ENCODE assay signal across 11 cellular contexts in the genomic region with DNA sequence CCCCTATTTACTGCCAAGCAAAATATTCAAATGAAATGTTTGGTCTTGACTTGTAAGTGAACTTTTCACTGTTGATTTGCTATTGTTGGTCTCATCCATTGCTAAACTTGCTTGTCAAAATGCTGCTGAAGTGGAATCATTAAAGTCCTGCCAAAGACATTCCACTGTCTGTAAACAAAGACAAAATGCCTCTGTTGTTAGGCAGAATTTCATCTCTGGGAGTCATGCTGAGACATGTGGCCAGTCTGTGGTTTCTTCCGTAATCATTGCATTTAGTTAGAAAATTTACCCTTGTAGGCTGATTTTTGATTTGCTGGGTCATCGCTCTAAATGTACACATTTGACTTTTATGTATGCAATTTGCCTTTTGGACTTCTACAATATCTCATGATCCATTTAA.
DNase-seq lines count a peak whose midpoint lies in the region; ATAC-seq lines count a peak whose summit lies in the region.
"Had no signal": no experiment of that assay in that cellular context is flagged by ENCODE, and none has a peak within 500 bp of the region (broad histone marks: within the 10 kb centered on the region; RNA-seq: fewer than 3 reads in every experiment).

No MANE protein-coding gene starts in this region.

- no peak overlapping the region for H3K27ac Mint-ChIP-seq in activated CD4-positive, alpha-beta T cell treated with anti-CD3 and anti-CD28 coated beads, Interleukin-2, amount 10 ng/mL, durations not matched to agents 24 days and 14 days

- H3K9me3 Mint-ChIP-seq in activated CD4-positive, alpha-beta T cell treated with anti-CD3 and anti-CD28 coated beads, Interleukin-2, amount 10 ng/mL, durations not matched to agents 24 days and 14 days, result no peaks in the 10 kb centered on the region

- ATAC-seq in HG03095 (IDR thresholded peaks at IDR 0.05; ENCODE audit: unreplicated experiment), result no peak

- DNase-seq in GM03348 (ENCODE audit: low spot score) (peak; percentile 79), RPMI7951 (ENCODE audit: low read depth) (peak; percentile 88), fibroblast of peridontal ligament (ENCODE audit: extremely low read depth) (peak; percentile 99), pons (ENCODE audit: low spot score) (peak; percentile 43), hypothalamus (lab: John Stamatoyannopoulos, UW) (no peak), NCI-H2171 treated with DMSO at 0.1 percent for 48 hours (lab: John Stamatoyannopoulos, UW) (no peak)
- no peak for DNase-seq in activated CD4-positive, alpha-beta T cell treated with anti-CD3 and anti-CD28 coated beads, Interleukin-2, amount 10 ng/mL, durations not matched to agents 24 days and 14 days
- DNase-seq: GF-D8, NCI-H1105, SHP77 treated with DMSO at 0.1 percent for 48 hours had no signal

- intact Hi-C loops in activated CD4-positive, alpha-beta T cell treated with anti-CD3 and anti-CD28 coated beads, Interleukin-2, amount 10 ng/mL, durations not matched to agents 24 days and 14 days (cut with micrococcal nuclease), result no loop called here

- H3K4me3 Mint-ChIP-seq in activated CD4-positive, alpha-beta T cell treated with anti-CD3 and anti-CD28 coated beads, Interleukin-2, amount 10 ng/mL, durations not matched to agents 24 days and 14 days, result no peak overlapping the region

- no peaks in the 10 kb centered on the region for H3K36me3 Mint-ChIP-seq in activated CD4-positive, alpha-beta T cell treated with anti-CD3 and anti-CD28 coated beads, Interleukin-2, amount 10 ng/mL, durations not matched to agents 24 days and 14 days (ENCODE audit: low read depth)

- H3K27me3 Mint-ChIP-seq in activated CD4-positive, alpha-beta T cell treated with anti-CD3 and anti-CD28 coated beads, Interleukin-2, amount 10 ng/mL, durations not matched to agents 24 days and 14 days, result no peaks in the 10 kb centered on the region

- H3K4me1 Mint-ChIP-seq in activated CD4-positive, alpha-beta T cell treated with anti-CD3 and anti-CD28 coated beads, Interleukin-2, amount 10 ng/mL, durations not matched to agents 24 days and 14 days, result no peaks in the 10 kb centered on the region

Comparison
In these comparisons a context has a peak if more than half of its experiments do, and no peak if none do; other contexts are left out.
1. DNase-seq: peak in GM03348 (single experiment), RPMI7951 (single experiment), fibroblast of peridontal ligament (single experiment) and pons (single experiment); none in hypothalamus (0 of 51), activated CD4-positive, alpha-beta T cell treated with anti-CD3 and anti-CD28 coated beads, Interleukin-2, amount 10 ng/mL, durations not matched to agents 24 days and 14 days (single experiment) and NCI-H2171 treated with DMSO at 0.1 percent for 48 hours (single experiment).